11 cellular contexts compared by ENCODE assay signal in genomic region chr5:6717247-6717646, GRCh38. TPM values are rescaled to one million over a fixed set of nuclear protein-coding genes. Genes with fewer than 3 reads are reported as not detected.
A peak's percentile ranks its signal among the peaks of the same experiment; 100 is the strongest.
DNase-seq lines count a peak whose midpoint lies in the region; ATAC-seq and TF ChIP-seq lines count a peak whose summit lies in the region.
"Had no signal": no experiment of that assay in that cellular context is flagged by ENCODE, and none has a peak within 500 bp of the region (broad histone marks: within the 10 kb centered on the region; RNA-seq: fewer than 3 reads in every experiment).

No MANE protein-coding gene starts in this region.

- H3K27ac Mint-ChIP-seq in central memory CD8-positive, alpha-beta T cell (ENCODE audit: low read depth) = no peak overlapping the region

- no peak for ATAC-seq in DND-41 (ENCODE audit: insufficient read depth, low read depth)
- ATAC-seq in central memory CD8-positive, alpha-beta T cell (replicated peaks; ENCODE audit: extremely low read depth, poor library complexity, severe bottlenecking) = no peak
- ATAC-seq: activated CD4-positive, CD25-positive, alpha-beta regulatory T cell treated with anti-CD3 and anti-CD28 coated beads, Interleukin-2, amount 50 U/mL, for 24 hours had no signal

- peaks cover 85% of the 10 kb centered on the region for H3K79me2 ChIP-seq in DND-41 (ENCODE audit: insufficient read depth, low read length)
- H3K79me2 ChIP-seq in neural cell (replicated peaks; ENCODE audit: insufficient read depth, low read length) = peaks cover 75% of the 10 kb centered on the region

- no peak for TF ChIP-seq EP300 in neural cell (conservative IDR thresholded peaks at IDR 0.05; ENCODE audit: poor library complexity, severe bottlenecking)

- H3K9me3 Mint-ChIP-seq in central memory CD8-positive, alpha-beta T cell = no peaks in the 10 kb centered on the region

- peaks cover 80% of the 10 kb centered on the region for H4K20me1 ChIP-seq in DND-41 (ENCODE audit: insufficient read depth, low read length)
- H4K20me1 ChIP-seq in neural cell (ENCODE audit: insufficient read depth) = peaks cover 27% of the 10 kb centered on the region

- H3K9me3 ChIP-seq in DND-41 (ENCODE audit: insufficient read depth, low read length, severe bottlenecking) (no peaks in the 10 kb centered on the region), neural cell (ENCODE audit: low read length) (no peaks in the 10 kb centered on the region)
- H3K9me3 ChIP-seq: sigmoid colon had no signal

- TF ChIP-seq CTCF in DND-41 (IDR thresholded peaks at IDR 0.05; ENCODE audit: borderline replicate concordance, extremely low read depth, low read length, poor library complexity, severe bottlenecking) = no peak
- no peak for TF ChIP-seq CTCF in NB4 (IDR thresholded peaks at IDR 0.05; ENCODE audit: low read depth, low read length)
- TF ChIP-seq CTCF in neural cell (IDR thresholded peaks at IDR 0.05; ENCODE audit: poor library complexity, severe bottlenecking) = no peak

- H3K27ac ChIP-seq in DND-41 (ENCODE audit: low read length) (peak overlapping the region; percentile 55; the same call in 1 of the 2 replicates), neural cell (ENCODE audit: low read length) (no peak overlapping the region)
- H3K27ac ChIP-seq: sigmoid colon had no signal

- peaks cover 69% of the 10 kb centered on the region for H3K4me1 ChIP-seq in DND-41 (ENCODE audit: insufficient read depth, low read length)

- peaks cover 75% of the 10 kb centered on the region for H3K4me1 Mint-ChIP-seq in central memory CD8-positive, alpha-beta T cell

- no peak for TF ChIP-seq RAD21 in neural cell (conservative IDR thresholded peaks at IDR 0.05)

- H3K4me3 ChIP-seq in DND-41 (ENCODE audit: low read depth in 1 of 2, low read length in 2 of 2) (peak overlapping the region in 1 of 2 experiments; percentile 79; a peak in 2 of 4 replicates), NB4 (ENCODE audit: low read depth, low read length) (peak overlapping the region; percentile 87), neural cell (ENCODE audit: low read length) (peak overlapping the region; percentile 69)
- H3K4me3 ChIP-seq: sigmoid colon had no signal

- H3K4me2 ChIP-seq in DND-41 (ENCODE audit: insufficient read depth, low read length) (peak overlapping the region; percentile 95), neural cell (ENCODE audit: low read length) (no peak overlapping the region)

- H2AFZ ChIP-seq in DND-41 (ENCODE audit: low read depth, low read length) (no peak overlapping the region), neural cell (ENCODE audit: low read depth, low read length) (no peak overlapping the region)

- H3K36me3 ChIP-seq in DND-41 (ENCODE audit: insufficient read depth, low read length) (peaks cover 61% of the 10 kb centered on the region), neural cell (ENCODE audit: insufficient read depth, low read length) (no peaks in the 10 kb centered on the region)
- H3K36me3 ChIP-seq: sigmoid colon had no signal

- no peaks in the 10 kb centered on the region for H3K9me2 ChIP-seq in neural cell (ENCODE audit: insufficient read depth, low read length)

- peak overlapping the region; percentile 83 for H3K4me3 Mint-ChIP-seq in central memory CD8-positive, alpha-beta T cell

- H3K27me3 ChIP-seq in DND-41 (ENCODE audit: insufficient read depth, low read length, poor library complexity) (no peaks in the 10 kb centered on the region), neural cell (ENCODE audit: insufficient read depth, low read depth, low read length) (no peaks in the 10 kb centered on the region)
- H3K27me3 ChIP-seq: sigmoid colon had no signal

- no peaks in the 10 kb centered on the region for H3F3A ChIP-seq in neural cell (ENCODE audit: insufficient read depth, low read length, poor library complexity, severe bottlenecking)

- DNase-seq in DND-41 = no peak
- DNase-seq in NB4 (ENCODE audit: low read depth) = no peak
- no peak for DNase-seq in central memory CD8-positive, alpha-beta T cell (ENCODE audit: low spot score in 2 of 2)
- DNase-seq in T1000 (lab: John Stamatoyannopoulos, UW) = no peak
- no peak for DNase-seq in activated CD8-positive, alpha-beta memory T cell treated with anti-CD3 and anti-CD28 coated beads for 24 hours
- DNase-seq in epidermal melanocyte (ENCODE audit: insufficient read length, low spot score) = no peak
- DNase-seq: activated naive CD4-positive, alpha-beta T cell; NCI-H146; sigmoid colon had no signal

- no peak for TF ChIP-seq POLR2A in NB4 (IDR thresholded peaks at IDR 0.05; ENCODE audit: extremely low read depth, insufficient read length)

- H3K36me3 Mint-ChIP-seq in central memory CD8-positive, alpha-beta T cell (ENCODE audit: insufficient read depth) = peaks cover 16% of the 10 kb centered on the region

- no peaks in the 10 kb centered on the region for H3K27me3 Mint-ChIP-seq in central memory CD8-positive, alpha-beta T cell

- peak overlapping the region; percentile 71; the same call in 1 of the 2 replicates for H3K9ac ChIP-seq in DND-41 (ENCODE audit: low read depth, low read length)
- H3K9ac ChIP-seq in neural cell (ENCODE audit: low read length) = no peak overlapping the region

TF ChIP-seq in neural cell, 6 proteins besides CTCF, POLR2A, EP300 and RAD21:
- TF ChIP-seq SMC3 (conservative IDR thresholded peaks at IDR 0.05; ENCODE audit: poor library complexity) (no peak), POLR2AphosphoS5 (IDR thresholded peaks at IDR 0.05) (no peak), EZH2 (IDR thresholded peaks at IDR 0.05; ENCODE audit: borderline replicate concordance, insufficient read depth, low read length, poor library complexity, severe bottlenecking) (no peak), TAF1 (IDR thresholded peaks at IDR 0.05; ENCODE audit: low read depth) (no peak), MXI1 (conservative IDR thresholded peaks at IDR 0.05; ENCODE audit: poor library complexity, severe bottlenecking) (no peak), REST (IDR thresholded peaks at IDR 0.05; ENCODE audit: borderline replicate concordance) (no peak)

RNA-seq across cellular contexts. Expression of gene TENT4A, which starts 4.0 kb away (rescaled TPM):
- 12.1 and 14.7 TPM in 2 replicates for polyA plus RNA-seq in neural cell
- polyA minus RNA-seq in neural cell = 36.0 and 37.4 TPM in 2 replicates
